In genomic region chr19:17957887-17958286, GRCh38 we compare ENCODE assay signal across 29 cellular contexts. TPM values are rescaled to one million over a fixed set of nuclear protein-coding genes. Genes with fewer than 3 reads are reported as not detected.
"Had no signal": no experiment of that assay in that cellular context is flagged by ENCODE, and none has a peak within 500 bp of the region (broad histone marks: within the 10 kb centered on the region; RNA-seq: fewer than 3 reads in every experiment).

No MANE protein-coding gene starts in this region.

- H3K27ac ChIP-seq: ascending aorta, breast epithelium, cardiac muscle cell, colonic mucosa, epithelial cell of prostate, esophagus squamous epithelium, gastroesophageal sphincter, heart right ventricle had no signal

- H3K9me3 ChIP-seq: ascending aorta, breast epithelium, colonic mucosa, esophagus squamous epithelium, gastroesophageal sphincter, heart right ventricle had no signal

- H3K4me1 ChIP-seq: ascending aorta, breast epithelium, colonic mucosa had no signal

- ATAC-seq: activated naive CD8-positive, alpha-beta T cell treated with anti-CD3 and anti-CD28 coated beads, Interleukin-2, amount 50 U/mL, for 24 hours; activated T-cell treated with anti-CD3 and anti-CD28 coated beads, Interleukin-2, amount 50 U/mL, for 72 hours; gastroesophageal sphincter; heart right ventricle had no signal

- DNase-seq: activated CD4-positive, alpha-beta memory T cell treated with anti-CD3 and anti-CD28 coated beads, Interleukin-2, amount 10 ng/mL, durations not matched to agents 7 days and 5 days; activated CD4-positive, alpha-beta T cell treated with anti-CD3 and anti-CD28 coated beads for 1 hour; activated CD4-positive, alpha-beta T cell treated with anti-CD3 and anti-CD28 coated beads for 4 hours; activated CD4-positive, alpha-beta T cell treated with anti-CD3 and anti-CD28 coated beads, Interleukin-2, amount 10 ng/mL, durations not matched to agents 7 days and 5 days; activated CD4-positive, alpha-beta T cell treated with anti-CD3 and anti-CD28 coated beads, Interleukin-2, amount 50 U/mL, for 4 hours; activated CD4-positive, CD25-positive, alpha-beta regulatory T cell; activated CD8-positive, alpha-beta memory T cell treated with anti-CD3 and anti-CD28 coated beads, Interleukin-2, amount 50 U/mL, for 48 hours; activated gamma-delta T cell; activated naive CD4-positive, alpha-beta T cell; activated naive CD4-positive, alpha-beta T cell treated with anti-CD3 and anti-CD28 coated beads, Interleukin-2, amount 10 ng/mL, durations not matched to agents 7 days and 5 days; activated naive CD8-positive, alpha-beta T cell treated with anti-CD3 and anti-CD28 coated beads for 36 hours; activated naive CD8-positive, alpha-beta T cell treated with anti-CD3 and anti-CD28 coated beads, Interleukin-2, amount 50 U/mL, for 24 hours; activated T-cell treated with anti-CD3 and anti-CD28 coated beads for 4 hours; activated T-cell treated with anti-CD3 and anti-CD28 coated beads, Interleukin-2, amount 50 U/mL, for 24 hours; activated T-cell treated with anti-CD3 and anti-CD28 coated beads, Interleukin-2, amount 50 U/mL, for 72 hours; central memory CD4-positive, alpha-beta T cell; cerebellar nuclear complex; colonic mucosa; effector CD8-positive, alpha-beta T cell; esophagus squamous epithelium; foreskin melanocyte; heart right ventricle; T-helper 2 cell had no signal

- H3K36me3 ChIP-seq: ascending aorta, breast epithelium, cardiac muscle cell, colonic mucosa, esophagus squamous epithelium, gastroesophageal sphincter, heart right ventricle had no signal

- H3K4me3 ChIP-seq: ascending aorta, breast epithelium, cardiac muscle cell, colonic mucosa, esophagus squamous epithelium, gastroesophageal sphincter, heart right ventricle had no signal

RNA-seq across cellular contexts. Expression of gene KCNN1, which starts 9.0 kb away (rescaled TPM):
- total RNA-seq: activated CD4-positive, alpha-beta memory T cell treated with anti-CD3 and anti-CD28 coated beads, Interleukin-2, amount 10 ng/mL, durations not matched to agents 7 days and 5 days; activated CD4-positive, alpha-beta T cell treated with anti-CD3 and anti-CD28 coated beads, Interleukin-2, amount 10 ng/mL, durations not matched to agents 7 days and 5 days; ascending aorta; colonic mucosa had no signal
- polyA plus RNA-seq: fibroblast of lung, heart right ventricle had no signal
